In the genomic region with DNA sequence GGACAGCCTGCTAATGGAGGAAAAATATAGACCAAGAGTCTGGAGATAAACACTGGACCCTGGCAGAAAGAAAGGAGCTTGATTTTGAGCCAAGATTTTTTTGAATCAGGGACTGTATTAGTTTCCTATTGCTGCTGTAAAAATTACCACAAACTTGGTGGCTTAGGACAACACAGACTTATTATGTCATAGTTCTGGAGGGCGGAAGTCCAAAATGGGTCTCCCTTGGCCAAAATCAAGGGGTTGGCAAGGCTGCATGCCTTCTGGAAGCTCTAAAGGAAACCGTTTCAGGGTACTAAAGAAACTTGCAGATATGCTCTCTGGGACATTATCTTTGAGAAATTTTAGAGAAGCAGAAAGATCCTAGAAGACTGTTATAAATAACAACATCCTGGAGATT, we compare ENCODE assay signal across 19 cellular contexts.
DNase-seq lines count a peak whose midpoint lies in the region; ATAC-seq, FAIRE-seq and TF ChIP-seq lines count a peak whose summit lies in the region.
"Had no signal": no experiment of that assay in that cellular context is flagged by ENCODE, and none has a peak within 500 bp of the region (broad histone marks: within the 10 kb centered on the region; RNA-seq: fewer than 3 reads in every experiment).

No MANE protein-coding gene starts in this region.

- peaks cover 6% of the 10 kb centered on the region for H3K4me1 ChIP-seq in endothelial cell of umbilical vein (ENCODE audit: control insufficient read depth, extremely low read depth, insufficient read depth, low read length)
- H3K4me1 ChIP-seq in skeletal muscle tissue (ENCODE audit: control insufficient read depth in 3 of 3, insufficient read depth in 3 of 3, low read length in 3 of 3), result peaks cover 6 to 14% (median 8%) of the 10 kb centered on the region in 3 donors
- no peaks in the 10 kb centered on the region for H3K4me1 ChIP-seq in endodermal cell (ENCODE audit: control insufficient read depth, insufficient read depth, low read length)
- H3K4me1 ChIP-seq: Caco-2 had no signal

- H4K20me1 ChIP-seq in endothelial cell of umbilical vein (replicated peaks; ENCODE audit: control insufficient read depth, extremely low read depth, insufficient read depth, low read length), result no peaks in the 10 kb centered on the region

- H3K27ac ChIP-seq in endothelial cell of umbilical vein (ENCODE audit: insufficient read depth, low read depth, low read length) (no peak overlapping the region), skeletal muscle tissue (ENCODE audit: low read depth, low read length) (peak overlapping the region; percentile 42), endodermal cell (ENCODE audit: low read depth, low read length) (no peak overlapping the region)

- H3K4me1 Mint-ChIP-seq in endodermal cell, result no peaks in the 10 kb centered on the region

- intact Hi-C loops in endothelial cell of umbilical vein (cut with micrococcal nuclease) (no loop called here), left ventricle myocardium superior (cut with micrococcal nuclease) (no loop called here)

- WGBS in endodermal cell (ENCODE audit: insufficient coverage in 1 of 2, insufficient read length in 1 of 2), 2 experiments, result 88 to 95% methylated on average over 2 of the region's 2 CpGs

- H3K79me2 ChIP-seq in endothelial cell of umbilical vein (ENCODE audit: control insufficient read depth, insufficient read depth, low read length), result no peaks in the 10 kb centered on the region

- no peak for FAIRE-seq in endothelial cell of umbilical vein (lab: Jason Lieb, UNC)
- FAIRE-seq: A204.1, G401.6, HTR-8/SVneo had no signal

- H3K27me3 ChIP-seq in MG63, result no peaks in the 10 kb centered on the region
- H3K27me3 ChIP-seq in endothelial cell of umbilical vein (ENCODE audit: control insufficient read depth in 2 of 2, insufficient read depth in 2 of 2, low read length in 2 of 2), result no peaks in the 10 kb centered on the region
- no peaks in the 10 kb centered on the region for H3K27me3 ChIP-seq in skeletal muscle tissue (ENCODE audit: control insufficient read depth in 3 of 3, insufficient read depth in 3 of 3, low read length in 3 of 3)
- no peaks in the 10 kb centered on the region for H3K27me3 ChIP-seq in endodermal cell (ENCODE audit: control insufficient read depth, insufficient read depth, low read length, poor library complexity, severe bottlenecking)

- H3K9me3 ChIP-seq in MG63, result peaks cover 4% of the 10 kb centered on the region
- H3K9me3 ChIP-seq in endothelial cell of umbilical vein (replicated peaks; ENCODE audit: control insufficient read depth, insufficient read depth, low read length), result no peaks in the 10 kb centered on the region
- H3K9me3 ChIP-seq in skeletal muscle tissue (ENCODE audit: control insufficient read depth in 3 of 3, low read length in 3 of 3), result no peaks in the 10 kb centered on the region
- H3K9me3 ChIP-seq in endodermal cell (ENCODE audit: control insufficient read depth, low read length), result no peaks in the 10 kb centered on the region
- H3K9me3 ChIP-seq: Caco-2 had no signal

- DNase-seq in MG63 (peak; percentile 2), endothelial cell of umbilical vein (ENCODE audit: low read depth, low spot score) (peak; percentile 41), left ventricle myocardium superior (no peak), endodermal cell (no peak), NOMO-1 (lab: John Stamatoyannopoulos, UW; ENCODE audit: unreplicated experiment in 2 of 2) (no peak)
- DNase-seq: Caco-2; CD4-positive, alpha-beta T cell; H7; IMR-90; NCI-H1092; NCI-H1436 treated with DMSO at 0.1 percent for 48 hours; NCI-H2029; NCI-H2171; SHP77 had no signal

- no peak overlapping the region for H3K27ac Mint-ChIP-seq in endodermal cell
- H3K27ac Mint-ChIP-seq: CD4-positive, alpha-beta T cell had no signal

- no peaks in the 10 kb centered on the region for H3K27me3 Mint-ChIP-seq in endodermal cell (ENCODE audit: insufficient read depth)
- H3K27me3 Mint-ChIP-seq: CD4-positive, alpha-beta T cell had no signal

- H3K9me3 Mint-ChIP-seq in endodermal cell, result peaks cover 8% of the 10 kb centered on the region
- H3K9me3 Mint-ChIP-seq: CD4-positive, alpha-beta T cell had no signal

- TF ChIP-seq POLR2A in endothelial cell of umbilical vein (IDR thresholded peaks at IDR 0.05; ENCODE audit: low read depth, low read length), result no peak

- no peak overlapping the region for H3K4me3 Mint-ChIP-seq in endodermal cell
- H3K4me3 Mint-ChIP-seq: CD4-positive, alpha-beta T cell had no signal

- H2AFZ ChIP-seq in endothelial cell of umbilical vein (ENCODE audit: low read depth, low read length), result no peak overlapping the region

- ATAC-seq in left ventricle myocardium superior (peak; percentile 54), GM19023 (IDR thresholded peaks at IDR 0.05; ENCODE audit: unreplicated experiment) (no peak)

- H3K36me3 Mint-ChIP-seq in endodermal cell (ENCODE audit: low read depth), result peaks cover 15% of the 10 kb centered on the region

- TF ChIP-seq CTCF in endothelial cell of umbilical vein (IDR thresholded peaks at IDR 0.05; ENCODE audit: extremely low read depth in 1 of 2, insufficient read depth in 1 of 2, low read depth in 1 of 2, low read length in 2 of 2) (no peak), endodermal cell (conservative IDR thresholded peaks at IDR 0.05) (no peak)

- H3K36me3 ChIP-seq in MG63 (peaks cover 9% of the 10 kb centered on the region; the same call in 1 of the 2 replicates), endothelial cell of umbilical vein (ENCODE audit: control insufficient read depth in 2 of 2, extremely low read depth in 1 of 2, insufficient read depth in 2 of 2, low read length in 2 of 2) (no peaks in the 10 kb centered on the region), skeletal muscle tissue (ENCODE audit: control insufficient read depth in 3 of 3, insufficient read depth in 3 of 3, low read length in 3 of 3) (peaks cover 0 to 2% (median 0%) of the 10 kb centered on the region in 3 donors), endodermal cell (ENCODE audit: control insufficient read depth, insufficient read depth, low read length) (no peaks in the 10 kb centered on the region)

- dilution Hi-C loops in endothelial cell of umbilical vein (cut with MboI; ENCODE audit: extremely low pct_ligation_motif_present, low sequenced_read_pairs), result no loop called here

- H3K9me1 ChIP-seq in endothelial cell of umbilical vein (replicated peaks; ENCODE audit: control insufficient read depth, extremely low read depth, insufficient read depth, low read length), result no peaks in the 10 kb centered on the region

- H3K9ac ChIP-seq in endothelial cell of umbilical vein (replicated peaks; ENCODE audit: extremely low read depth, insufficient read depth, low read length) (no peak overlapping the region), skeletal muscle tissue (ENCODE audit: low read depth in 1 of 3, low read length in 3 of 3) (no peak overlapping the region), endodermal cell (ENCODE audit: extremely low read depth, low read length, poor library complexity, severe bottlenecking) (no peak overlapping the region)

- CTCF ChIA-PET in endothelial cell of umbilical vein (lab: Charles Lee), result interaction anchor here (0.8 to 1.0 kb wide), 2 partner anchors 34 to 58 kb away, joined by 3 to 4 read pairs; no protein-coding TSS in a partner anchor

- POLR2A ChIA-PET in endothelial cell of umbilical vein (lab: Charles Lee), result interaction anchor here (0.6 kb wide), 1 partner anchor 412 kb away, joined by 8 read pairs; no protein-coding TSS in a partner anchor

- no peak overlapping the region for H3K4me2 ChIP-seq in endothelial cell of umbilical vein (ENCODE audit: insufficient read depth, low read length)

- BruUV-seq in endothelial cell of umbilical vein (replicated peaks; lab: Mats Ljungman, UMichigan), result no TSS peak

- H3K4me3 ChIP-seq in MG63 (no peak overlapping the region), endothelial cell of umbilical vein (replicated peaks in 1 of 3; ENCODE audit: insufficient read depth in 1 of 3, low read depth in 1 of 3, low read length in 3 of 3) (no peak overlapping the region), skeletal muscle tissue (ENCODE audit: low read length in 3 of 3) (no peak overlapping the region), endodermal cell (ENCODE audit: low read length) (no peak overlapping the region)

TF ChIP-seq in endothelial cell of umbilical vein, 7 proteins besides CTCF, POLR2A, EP300 and RAD21:
- TF ChIP-seq GATA2 (IDR thresholded peaks at IDR 0.05; ENCODE audit: insufficient read depth, insufficient read length, low read depth, low read length), result no peak
- no peak for TF ChIP-seq MYC (IDR thresholded peaks at IDR 0.05; ENCODE audit: low read depth, low read length)
- no peak for TF ChIP-seq FOS (IDR thresholded peaks at IDR 0.05; ENCODE audit: borderline replicate concordance, insufficient read depth, low read length)
- TF ChIP-seq, protein P1, sequence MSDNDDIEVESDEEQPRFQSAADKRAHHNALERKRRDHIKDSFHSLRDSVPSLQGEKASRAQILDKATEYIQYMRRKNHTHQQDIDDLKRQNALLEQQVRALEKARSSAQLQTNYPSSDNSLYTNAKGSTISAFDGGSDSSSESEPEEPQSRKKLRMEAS (IDR thresholded peaks at IDR 0.05; ENCODE audit: insufficient read depth, insufficient read length), result no peak
- no peak for TF ChIP-seq JUN (IDR thresholded peaks at IDR 0.05; ENCODE audit: borderline replicate concordance, insufficient read depth, insufficient read length, low read depth)
- no peak for TF ChIP-seq EZH2 (IDR thresholded peaks at IDR 0.05; ENCODE audit: borderline replicate concordance, low read depth, low read length, severe bottlenecking)
- no peak for TF ChIP-seq POLR2AphosphoS5 (IDR thresholded peaks at IDR 0.05; ENCODE audit: insufficient read depth, low read depth, low read length)

Comparison
In these comparisons a context has a peak if more than half of its experiments do, and no peak if none do; other contexts are left out.
1. DNase-seq: peak in MG63 (single experiment) and endothelial cell of umbilical vein (single experiment); none in left ventricle myocardium superior (single experiment), endodermal cell (single experiment) and NOMO-1 (0 of 2).